ENCODE assay signal across 32 cellular contexts in the genomic region with DNA sequence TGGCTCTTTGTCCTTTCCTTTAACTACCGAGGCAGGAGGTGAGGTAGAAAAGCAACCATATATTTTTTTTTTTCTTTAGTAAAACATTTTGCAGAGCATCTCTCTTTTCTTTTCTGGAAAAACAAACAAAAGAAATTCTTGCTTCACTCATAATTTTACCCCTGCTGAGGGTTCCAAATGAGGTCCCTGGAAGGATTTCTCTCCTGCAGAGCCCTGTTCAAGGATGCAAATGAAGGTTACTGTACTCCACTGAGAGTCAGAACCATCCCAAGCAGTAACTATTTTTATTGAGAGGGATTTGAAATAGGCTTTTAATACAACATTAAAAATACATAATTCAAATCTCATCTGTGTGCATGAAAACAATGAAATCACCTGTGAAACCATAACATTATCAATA.
"Had no signal": no experiment of that assay in that cellular context is flagged by ENCODE, and none has a peak within 500 bp of the region (broad histone marks: within the 10 kb centered on the region; RNA-seq: fewer than 3 reads in every experiment).

No MANE protein-coding gene starts in this region.

- ATAC-seq: activated CD4-positive, alpha-beta T cell treated with anti-CD3 and anti-CD28 coated beads for 36 hours; activated CD8-positive, alpha-beta memory T cell treated with anti-CD3 and anti-CD28 coated beads, Interleukin-2, amount 10 ng/mL, durations not matched to agents 7 days and 5 days; activated CD8-positive, alpha-beta T cell treated with anti-CD3 and anti-CD28 coated beads, Interleukin-2, amount 10 ng/mL, durations not matched to agents 7 days and 5 days; activated naive CD4-positive, alpha-beta T cell treated with anti-CD3 and anti-CD28 coated beads, Interleukin-2, amount 50 U/mL, for 72 hours; activated T-cell treated with anti-CD3 and anti-CD28 coated beads, Interleukin-2, amount 50 U/mL, for 72 hours; effector memory CD8-positive, alpha-beta T cell; foreskin keratinocyte; gastrocnemius medialis; T-cell; T-helper 17 cell had no signal

- H3K27me3 Mint-ChIP-seq: activated CD4-positive, alpha-beta memory T cell treated with anti-CD3 and anti-CD28 coated beads for 36 hours; activated CD4-positive, alpha-beta T cell treated with anti-CD3 and anti-CD28 coated beads for 36 hours; activated CD4-positive, alpha-beta T cell treated with anti-CD3 and anti-CD28 coated beads, Interleukin-2, amount 10 ng/mL, durations not matched to agents 24 days and 14 days; activated CD8-positive, alpha-beta memory T cell treated with anti-CD3 and anti-CD28 coated beads, Interleukin-2, amount 10 ng/mL, durations not matched to agents 7 days and 5 days; activated naive CD4-positive, alpha-beta T cell treated with anti-CD3 and anti-CD28 coated beads, Interleukin-2, amount 10 ng/mL, durations not matched to agents 7 days and 5 days; activated naive CD8-positive, alpha-beta T cell treated with anti-CD3 and anti-CD28 coated beads, Interleukin-2, amount 10 ng/mL, durations not matched to agents 7 days and 5 days; central memory CD8-positive, alpha-beta T cell; effector memory CD8-positive, alpha-beta T cell; T-cell had no signal

- H3K4me1 Mint-ChIP-seq: activated naive CD4-positive, alpha-beta T cell treated with anti-CD3 and anti-CD28 coated beads, Interleukin-2, amount 10 ng/mL, durations not matched to agents 7 days and 5 days; central memory CD8-positive, alpha-beta T cell; T-cell; T-helper 17 cell had no signal

- H3K9me3 Mint-ChIP-seq: activated CD4-positive, alpha-beta memory T cell treated with anti-CD3 and anti-CD28 coated beads for 36 hours; central memory CD8-positive, alpha-beta T cell; effector memory CD8-positive, alpha-beta T cell; T-cell had no signal

- H3K27me3 ChIP-seq: ascending aorta, brain microvascular endothelial cell, esophagus muscularis mucosa, foreskin keratinocyte, gastrocnemius medialis had no signal

- H3K4me3 ChIP-seq: ascending aorta, esophagus muscularis mucosa, gastrocnemius medialis had no signal

- H3K27ac Mint-ChIP-seq: activated CD4-positive, alpha-beta memory T cell treated with anti-CD3 and anti-CD28 coated beads for 36 hours; activated CD4-positive, alpha-beta T cell treated with anti-CD3 and anti-CD28 coated beads for 36 hours; activated CD4-positive, alpha-beta T cell treated with anti-CD3 and anti-CD28 coated beads, Interleukin-2, amount 10 ng/mL, durations not matched to agents 24 days and 14 days; activated CD8-positive, alpha-beta memory T cell treated with anti-CD3 and anti-CD28 coated beads, Interleukin-2, amount 10 ng/mL, durations not matched to agents 7 days and 5 days; activated CD8-positive, alpha-beta T cell treated with anti-CD3 and anti-CD28 coated beads, Interleukin-2, amount 10 ng/mL, durations not matched to agents 7 days and 5 days; activated naive CD4-positive, alpha-beta T cell treated with anti-CD3 and anti-CD28 coated beads, Interleukin-2, amount 10 ng/mL, durations not matched to agents 7 days and 5 days; activated naive CD4-positive, alpha-beta T cell treated with anti-CD3 and anti-CD28 coated beads, Interleukin-2, amount 50 U/mL, for 72 hours; activated naive CD8-positive, alpha-beta T cell treated with anti-CD3 and anti-CD28 coated beads, Interleukin-2, amount 10 ng/mL, durations not matched to agents 7 days and 5 days; activated T-cell treated with anti-CD3 and anti-CD28 coated beads, Interleukin-2, amount 50 U/mL, for 72 hours; effector memory CD8-positive, alpha-beta T cell; T-cell; T-helper 17 cell; T-helper 2 cell treated with Interferon-gamma antibody and Interleukin-4, amounts not matched to agents 5 μg/mL and 100 μg/mL, for 36 hours had no signal

- H3K4me1 ChIP-seq: ascending aorta, esophagus muscularis mucosa had no signal

- H3K36me3 Mint-ChIP-seq: activated CD4-positive, alpha-beta memory T cell treated with anti-CD3 and anti-CD28 coated beads for 36 hours; activated CD8-positive, alpha-beta memory T cell treated with anti-CD3 and anti-CD28 coated beads, Interleukin-2, amount 10 ng/mL, durations not matched to agents 7 days and 5 days; activated naive CD4-positive, alpha-beta T cell treated with anti-CD3 and anti-CD28 coated beads, Interleukin-2, amount 10 ng/mL, durations not matched to agents 7 days and 5 days; activated naive CD8-positive, alpha-beta T cell treated with anti-CD3 and anti-CD28 coated beads, Interleukin-2, amount 10 ng/mL, durations not matched to agents 7 days and 5 days; T-cell had no signal

- H3K4me3 Mint-ChIP-seq: activated CD4-positive, alpha-beta memory T cell treated with anti-CD3 and anti-CD28 coated beads for 36 hours; activated CD4-positive, alpha-beta T cell treated with anti-CD3 and anti-CD28 coated beads for 36 hours; activated CD4-positive, alpha-beta T cell treated with anti-CD3 and anti-CD28 coated beads, Interleukin-2, amount 10 ng/mL, durations not matched to agents 24 days and 14 days; activated CD8-positive, alpha-beta memory T cell treated with anti-CD3 and anti-CD28 coated beads, Interleukin-2, amount 10 ng/mL, durations not matched to agents 7 days and 5 days; activated CD8-positive, alpha-beta T cell treated with anti-CD3 and anti-CD28 coated beads, Interleukin-2, amount 10 ng/mL, durations not matched to agents 7 days and 5 days; activated naive CD4-positive, alpha-beta T cell treated with anti-CD3 and anti-CD28 coated beads, Interleukin-2, amount 10 ng/mL, durations not matched to agents 7 days and 5 days; activated naive CD8-positive, alpha-beta T cell treated with anti-CD3 and anti-CD28 coated beads, Interleukin-2, amount 10 ng/mL, durations not matched to agents 7 days and 5 days; activated T-cell treated with anti-CD3 and anti-CD28 coated beads, Interleukin-2, amount 50 U/mL, for 72 hours; central memory CD8-positive, alpha-beta T cell; effector memory CD8-positive, alpha-beta T cell; T-cell; T-helper 17 cell; T-helper 2 cell treated with Interferon-gamma antibody and Interleukin-4, amounts not matched to agents 5 μg/mL and 100 μg/mL, for 36 hours had no signal

- DNase-seq: activated CD4-positive, alpha-beta memory T cell treated with anti-CD3 and anti-CD28 coated beads for 36 hours; activated CD4-positive, alpha-beta T cell treated with anti-CD3 and anti-CD28 coated beads for 36 hours; activated CD4-positive, alpha-beta T cell treated with anti-CD3 and anti-CD28 coated beads, Interleukin-2, amount 10 ng/mL, durations not matched to agents 24 days and 14 days; activated CD4-positive, CD25-positive, alpha-beta regulatory T cell; activated CD4-positive, CD25-positive, alpha-beta regulatory T cell treated with anti-CD3 and anti-CD28 coated beads, Interleukin-2, amount 50 U/mL, for 72 hours; activated CD8-positive, alpha-beta memory T cell treated with anti-CD3 and anti-CD28 coated beads, Interleukin-2, amount 10 ng/mL, durations not matched to agents 7 days and 5 days; activated CD8-positive, alpha-beta memory T cell treated with anti-CD3 and anti-CD28 coated beads, Interleukin-2, amount 50 U/mL, for 4 hours; activated CD8-positive, alpha-beta T cell treated with anti-CD3 and anti-CD28 coated beads, Interleukin-2, amount 10 ng/mL, durations not matched to agents 7 days and 5 days; activated gamma-delta T cell; activated naive CD4-positive, alpha-beta T cell; activated naive CD4-positive, alpha-beta T cell treated with anti-CD3 and anti-CD28 coated beads, Interleukin-2, amount 10 ng/mL, durations not matched to agents 7 days and 5 days; activated naive CD8-positive, alpha-beta T cell treated with anti-CD3 and anti-CD28 coated beads, Interleukin-2, amount 10 ng/mL, durations not matched to agents 7 days and 5 days; activated T-cell treated with anti-CD3 and anti-CD28 coated beads, Interleukin-2, amount 50 U/mL, for 1 hour; activated T-cell treated with anti-CD3 and anti-CD28 coated beads, Interleukin-2, amount 50 U/mL, for 72 hours; brain microvascular endothelial cell; cortex of kidney; dermis blood vessel endothelial cell; effector CD4-positive, alpha-beta T cell; effector memory CD8-positive, alpha-beta T cell; erythroblast; foreskin keratinocyte; gastrocnemius medialis; SW 1271; T-cell; T-helper 17 cell; T1000; WERI-Rb-1 had no signal

- H3K27ac ChIP-seq: ascending aorta, brain microvascular endothelial cell, esophagus muscularis mucosa, foreskin keratinocyte, WERI-Rb-1 had no signal

- H3K36me3 ChIP-seq: ascending aorta, brain microvascular endothelial cell, esophagus muscularis mucosa, gastrocnemius medialis, WERI-Rb-1 had no signal

- H3K9me3 ChIP-seq: ascending aorta, esophagus muscularis mucosa, gastrocnemius medialis had no signal
